In the genomic region with DNA sequence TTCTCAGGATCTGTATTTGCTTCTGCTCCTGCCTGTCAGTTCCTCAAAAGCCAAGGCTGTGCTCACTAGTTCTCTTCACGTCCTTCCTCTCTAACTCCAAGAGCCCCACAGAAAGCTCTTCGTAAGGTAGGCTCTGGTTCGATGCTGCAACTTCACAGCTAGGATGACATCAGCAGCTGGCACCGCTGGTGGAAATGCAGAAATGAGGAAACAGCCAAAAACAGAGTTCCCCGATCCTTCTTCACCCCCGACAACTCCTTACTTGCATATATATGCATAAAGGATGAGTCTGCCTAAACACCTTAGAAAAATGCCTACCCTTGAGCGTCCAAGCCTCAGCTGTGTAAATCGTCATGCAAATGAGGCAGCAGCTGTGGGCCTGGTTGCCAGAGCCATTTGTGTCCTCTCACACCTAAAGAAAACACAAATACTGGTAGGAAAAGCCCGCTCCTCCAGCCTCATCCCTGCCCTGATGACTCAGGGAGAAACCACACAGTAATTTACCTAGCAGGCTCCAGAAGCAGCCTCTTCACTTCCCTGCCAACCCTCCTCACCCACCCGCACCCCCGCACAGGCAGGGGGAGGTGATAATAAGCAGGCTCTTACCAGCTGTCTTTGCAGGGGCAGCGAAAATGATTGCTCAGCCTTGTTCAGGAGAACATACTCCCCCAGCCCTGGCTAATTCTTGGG, we compare ENCODE assay signal across 8 cellular contexts. TPM values are rescaled to one million over a fixed set of nuclear protein-coding genes. Genes with fewer than 3 reads are reported as not detected.
DNase-seq lines count a peak whose midpoint lies in the region; ATAC-seq and TF ChIP-seq lines count a peak whose summit lies in the region.

No MANE protein-coding gene starts in this region.

- no peak for TF ChIP-seq CTCF in astrocyte of the cerebellum (IDR thresholded peaks at IDR 0.05; ENCODE audit: low read depth, low read length, missing control alignments)
- TF ChIP-seq CTCF in GM10248 (IDR thresholded peaks at IDR 0.05; ENCODE audit: control extremely low read depth, extremely low read depth, low read depth, missing control alignments), result no peak

- in situ Hi-C loops in astrocyte of the cerebellum (cut with HindIII; ENCODE audit: low sequenced_read_pairs), result no loop called here

- ATAC-seq in HG03432 (IDR thresholded peaks at IDR 0.05; ENCODE audit: unreplicated experiment), result peak; percentile 56
- ATAC-seq in left lobe of liver, result peak; percentile 48
- no peak for ATAC-seq in HG03565 (IDR thresholded peaks at IDR 0.05; ENCODE audit: unreplicated experiment)

- DNase-seq in GM03348 (ENCODE audit: low spot score) (peak; percentile 33), NCI-H524 treated with DMSO at 0.1 percent for 48 hours (lab: John Stamatoyannopoulos, UW) (peak; percentile 39), astrocyte of the cerebellum (ENCODE audit: low read depth) (peak; percentile 28), left lobe of liver (ENCODE audit: low spot score) (no peak), GM10248 (ENCODE audit: extremely low spot score) (no peak)
- DNase-seq in activated CD4-positive, alpha-beta T cell treated with anti-CD3 and anti-CD28 coated beads, Interleukin-2, amount 50 U/mL, for 48 hours, result no peak

- no peak overlapping the region for H3K4me3 ChIP-seq in astrocyte of the cerebellum (ENCODE audit: low read depth, low read length)

- POLR2A ChIA-PET in GM10248 (lab: Yijun Ruan, JAX), result no interaction called here

- CTCF ChIA-PET in GM10248 (lab: Yijun Ruan, JAX), result interaction anchor here (0.8 to 1.2 kb wide), 7 partner anchors 12 to 195 kb away, joined by 3 to 5 read pairs (median 3); no protein-coding TSS in a partner anchor

RNA-seq across cellular contexts. Expression of a gene that starts 28.2 kb away (rescaled TPM):
- total RNA-seq in left lobe of liver, result 0.28 TPM

Comparison
In these comparisons a context has a peak if more than half of its experiments do, and no peak if none do; other contexts are left out.
1. DNase-seq: peak in GM03348 (single experiment), NCI-H524 treated with DMSO at 0.1 percent for 48 hours (single experiment) and astrocyte of the cerebellum (single experiment); none in left lobe of liver (single experiment), GM10248 (single experiment) and activated CD4-positive, alpha-beta T cell treated with anti-CD3 and anti-CD28 coated beads, Interleukin-2, amount 50 U/mL, for 48 hours (0 of 2).